Comparison of ENCODE assay signal across 7 cellular contexts in the genomic region with DNA sequence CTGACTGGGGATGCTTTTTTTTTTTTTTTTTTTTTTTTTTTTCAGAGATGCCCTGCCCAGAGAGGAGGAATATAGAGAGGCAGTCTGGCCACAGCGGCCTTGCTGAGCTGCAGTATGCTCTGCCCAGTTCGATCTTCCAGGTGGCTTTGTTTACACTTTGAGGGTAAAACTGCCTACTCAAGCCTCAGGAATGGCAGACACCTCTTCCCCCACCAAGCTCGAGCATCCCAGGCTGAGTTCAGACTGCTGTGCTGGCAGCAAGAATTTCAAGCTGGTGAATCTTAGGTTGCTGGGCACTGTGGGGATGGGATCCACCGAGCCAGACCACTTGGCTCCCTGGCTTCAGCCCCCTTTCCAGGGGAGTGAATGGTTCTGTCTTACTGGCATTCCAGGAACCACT.
A peak's percentile ranks its signal among the peaks of the same experiment; 100 is the strongest.
DNase-seq lines count a peak whose midpoint lies in the region; FAIRE-seq and TF ChIP-seq lines count a peak whose summit lies in the region.
"Not testable (repeated sequence)": the region's sequence is repeated elsewhere in the genome, so short reads cannot be mapped to it uniquely, and the experiment has no call there.

No MANE protein-coding gene starts in this region.

- not testable (repeated sequence) for H3K4me3 ChIP-seq in astrocyte of the spinal cord (ENCODE audit: low read depth, low read length)

- DNase-seq in H4 (ENCODE audit: low spot score) (peak; percentile 24), M059J (ENCODE audit: low read depth) (peak; percentile 80), RCC 7860 (ENCODE audit: low spot score) (peak; percentile 41), astrocyte of the spinal cord (ENCODE audit: low read depth, low spot score) (peak; percentile 15), iris pigment epithelial cell (ENCODE audit: low read depth) (peak; percentile 21), kidney tubule cell (ENCODE audit: low spot score) (peak; percentile 75), renal cortical epithelial cell (ENCODE audit: low read depth) (peak; percentile 9)

- not testable (repeated sequence) for TF ChIP-seq CTCF in astrocyte of the spinal cord (IDR thresholded peaks at IDR 0.05; ENCODE audit: low read depth, low read length)

- in situ Hi-C loops in astrocyte of the spinal cord (cut with HindIII; ENCODE audit: low sequenced_read_pairs), result not testable (repeated sequence)

- not testable (repeated sequence) for FAIRE-seq in RCC 7860 (lab: Jason Lieb, UNC)

Comparison
In these comparisons a context has a peak if more than half of its experiments do, and no peak if none do; other contexts are left out.
1. DNase-seq: peak in every context shown above with its lines; median percentile 80 in M059J; 75 in kidney tubule cell; 41 in RCC 7860; 24 in H4; 21 in iris pigment epithelial cell; 15 in astrocyte of the spinal cord; 9 in renal cortical epithelial cell.